In the genomic region with DNA sequence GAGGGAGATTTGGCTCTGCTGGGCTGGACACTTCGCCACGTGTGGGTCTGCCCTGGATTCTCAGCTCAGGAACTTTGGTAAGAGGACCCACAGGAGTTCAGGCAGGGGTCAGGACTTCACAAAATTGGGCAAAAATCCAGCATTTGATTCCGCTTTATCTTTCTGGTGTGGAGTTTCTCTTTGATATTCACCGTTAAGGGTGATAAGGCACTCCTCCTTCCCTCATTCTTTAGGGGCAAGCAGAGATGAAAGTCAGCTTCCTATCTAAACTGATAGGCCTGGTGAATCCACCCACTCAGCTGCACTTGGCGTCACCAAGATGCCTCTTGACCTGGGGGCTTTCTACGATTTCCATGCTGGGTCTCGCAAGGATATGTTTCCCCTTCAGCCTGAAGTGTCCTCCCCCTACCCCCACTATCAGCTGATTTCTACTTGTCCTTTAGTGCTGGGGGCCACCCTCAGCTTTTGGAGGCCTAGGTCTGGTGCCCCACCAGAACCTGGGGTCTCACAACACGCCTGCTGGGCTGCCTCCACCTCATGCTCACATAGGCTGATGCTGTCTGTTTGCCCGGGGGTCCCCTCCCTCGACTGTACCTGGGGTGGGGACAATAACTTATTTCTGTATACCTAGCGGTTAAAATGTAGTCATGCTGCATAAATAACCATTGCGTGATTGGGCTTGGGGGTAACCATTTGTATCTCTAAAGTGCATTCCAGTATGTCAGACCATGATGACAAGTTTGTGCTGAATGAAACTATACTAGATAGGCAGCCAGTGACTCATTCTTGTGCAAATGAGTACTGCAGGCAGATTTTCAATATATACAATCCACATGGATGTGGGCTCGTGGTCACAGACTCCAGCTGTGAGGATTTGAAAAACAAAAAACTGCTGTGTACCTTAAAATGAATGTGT, we compare ENCODE assay signal across 16 cellular contexts.
DNase-seq lines count a peak whose midpoint lies in the region; ATAC-seq and TF ChIP-seq lines count a peak whose summit lies in the region.
"Had no signal": no experiment of that assay in that cellular context is flagged by ENCODE, and none has a peak within 500 bp of the region (broad histone marks: within the 10 kb centered on the region; RNA-seq: fewer than 3 reads in every experiment).

No MANE protein-coding gene starts in this region.

- H3K4me1 ChIP-seq in foreskin keratinocyte = no peaks in the 10 kb centered on the region
- H3K4me1 ChIP-seq in smooth muscle cell (ENCODE audit: low read depth) = no peaks in the 10 kb centered on the region
- H3K4me1 ChIP-seq: upper lobe of right lung had no signal

- peak overlapping the region; percentile 6 for H3K9ac ChIP-seq in smooth muscle cell (ENCODE audit: low read depth)

- 63% methylated on average over 13 of the region's 13 CpGs for WGBS in smooth muscle cell (ENCODE audit: low lambda C conversion rate)

- no peaks in the 10 kb centered on the region for H3K36me3 ChIP-seq in smooth muscle cell (ENCODE audit: low read depth)
- H3K36me3 ChIP-seq: upper lobe of right lung had no signal

- H3K4me3 ChIP-seq in astrocyte of the spinal cord (ENCODE audit: low read depth, low read length) (no peak overlapping the region), smooth muscle cell (no peak overlapping the region)
- H3K4me3 ChIP-seq: upper lobe of right lung had no signal

- DNase-seq in NCI-H226 (peak; percentile 98), astrocyte of the spinal cord (ENCODE audit: low read depth, low spot score) (peak; percentile 60), foreskin keratinocyte (peak; percentile 57 to 83), smooth muscle cell (lab: John Stamatoyannopoulos, UW; ENCODE audit: unreplicated experiment) (no peak), GM13977 (ENCODE audit: low spot score) (no peak), DMS53 treated with DMSO at 0.1 percent for 48 hours (lab: John Stamatoyannopoulos, UW; ENCODE audit: unreplicated experiment) (no peak)
- DNase-seq: activated naive CD8-positive, alpha-beta T cell treated with anti-CD3 and anti-CD28 coated beads, Interleukin-2, amount 10 ng/mL, durations not matched to agents 7 days and 5 days; AML-193; DMS79 treated with DMSO at 0.1 percent for 48 hours; NCI-H524 treated with DMSO at 0.1 percent for 48 hours; Right ventricle myocardium superior; stimulated activated CD4-positive, alpha-beta T cell treated with anti-CD3 and anti-CD28 coated beads, Interleukin-4, amount 100 ng/mL, for 24 hours had no signal

- no peak overlapping the region for H3K4me2 ChIP-seq in smooth muscle cell

- H3F3A ChIP-seq in smooth muscle cell (ENCODE audit: low read depth) = no peaks in the 10 kb centered on the region

- H4K20me1 ChIP-seq in smooth muscle cell (ENCODE audit: low read depth) = no peaks in the 10 kb centered on the region

- H3K9me3 ChIP-seq in smooth muscle cell (replicated peaks; ENCODE audit: low read depth) = no peaks in the 10 kb centered on the region
- H3K9me3 ChIP-seq: upper lobe of right lung had no signal

- ATAC-seq in foreskin keratinocyte = peak; percentile 92
- no peak for ATAC-seq in HG02588 (IDR thresholded peaks at IDR 0.05; ENCODE audit: unreplicated experiment)
- ATAC-seq: HCT116, left lobe of liver, upper lobe of right lung had no signal

- TF ChIP-seq CTCF in astrocyte of the spinal cord (IDR thresholded peaks at IDR 0.05; ENCODE audit: low read depth, low read length) = no peak
- peak; percentile 33 for TF ChIP-seq CTCF in foreskin keratinocyte (conservative IDR thresholded peaks at IDR 0.05)
- TF ChIP-seq CTCF in smooth muscle cell (IDR thresholded peaks at IDR 0.05; ENCODE audit: borderline replicate concordance, insufficient read depth, poor library complexity, severe bottlenecking) = no peak
- TF ChIP-seq CTCF in GM13977 (IDR thresholded peaks at IDR 0.05; ENCODE audit: extremely low read depth, insufficient read depth, missing control alignments) = no peak

- H2AFZ ChIP-seq in smooth muscle cell (ENCODE audit: low read depth) = no peak overlapping the region

- H3K27ac ChIP-seq in foreskin keratinocyte (no peak overlapping the region), smooth muscle cell (ENCODE audit: low read depth) (peak overlapping the region; percentile 9)
- H3K27ac ChIP-seq: upper lobe of right lung had no signal

- H3K27me3 ChIP-seq in foreskin keratinocyte (no peaks in the 10 kb centered on the region), smooth muscle cell (ENCODE audit: low read depth) (no peaks in the 10 kb centered on the region)
- H3K27me3 ChIP-seq: upper lobe of right lung had no signal

- H3K79me2 ChIP-seq in smooth muscle cell (ENCODE audit: low read depth) = no peaks in the 10 kb centered on the region

- in situ Hi-C loops in astrocyte of the spinal cord (cut with HindIII; ENCODE audit: low sequenced_read_pairs) = no loop called here
- in situ Hi-C loops in GM13977 (cut with MboI; ENCODE audit: low pct_unique_long_range_greater_than_20kb, low sequenced_read_pairs, unreplicated experiment) = no loop called here

Comparison
In these comparisons a context has a peak if more than half of its experiments do, and no peak if none do; other contexts are left out.
1. DNase-seq: peak in NCI-H226 (single experiment), astrocyte of the spinal cord (single experiment) and foreskin keratinocyte (2 of 2); none in smooth muscle cell (single experiment), GM13977 (single experiment) and DMS53 treated with DMSO at 0.1 percent for 48 hours (single experiment).